14 cellular contexts compared by ENCODE assay signal in the genomic region with DNA sequence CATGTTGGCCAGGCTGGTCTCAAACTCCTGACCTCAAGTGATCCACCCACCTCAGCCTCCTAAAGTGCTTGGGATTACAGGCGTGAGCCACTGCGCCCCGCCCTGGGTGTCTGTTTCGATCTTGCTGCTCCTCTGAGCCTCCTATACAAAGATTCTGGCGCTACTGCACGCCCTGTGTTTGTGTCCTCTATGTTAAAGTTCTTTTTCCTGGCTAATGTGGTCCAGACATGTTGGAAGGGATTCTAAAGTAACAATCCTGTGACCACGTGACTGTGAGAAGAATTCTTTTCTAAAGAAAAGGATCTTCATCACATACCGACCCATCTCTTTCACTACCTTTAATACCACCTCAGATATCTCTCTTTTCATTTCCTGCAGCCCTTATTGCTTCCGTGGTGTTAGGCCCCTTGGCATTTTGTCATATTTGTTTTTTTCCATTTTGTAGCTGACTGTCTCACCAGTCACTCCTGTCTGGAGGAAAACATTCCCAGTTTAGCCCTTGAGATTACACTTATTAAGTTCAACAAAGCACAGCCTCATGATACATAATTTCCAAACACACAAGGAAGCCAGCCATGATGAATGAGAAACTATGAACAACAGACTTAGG. TPM values are rescaled to one million over a fixed set of nuclear protein-coding genes. Genes with fewer than 3 reads are reported as not detected.
DNase-seq lines count a peak whose midpoint lies in the region; ATAC-seq and TF ChIP-seq lines count a peak whose summit lies in the region.
"Had no signal": no experiment of that assay in that cellular context is flagged by ENCODE, and none has a peak within 500 bp of the region (broad histone marks: within the 10 kb centered on the region; RNA-seq: fewer than 3 reads in every experiment).

No MANE protein-coding gene starts in this region.

- intact Hi-C loops in activated T-helper 1 cell treated with anti-CD3 and anti-CD28 coated beads, Interleukin-12 subunit alpha, Interleukin-12 subunit beta, Interleukin-2, Interleukin-4 antibody, amounts not matched to agents 30 ng/mL and 10 ng/mL and 1 ng/mL, durations not matched to agents 14 hours and 24 hours and 36 hours (cut with micrococcal nuclease): loop anchor here (10.0 kb wide), 1 partner anchor 519 kb away; no protein-coding TSS in a partner anchor

- DNase-seq in T-helper 1 cell (no peak), HEK293T (ENCODE audit: extremely low spot score) (no peak)
- no peak for DNase-seq in activated T-helper 1 cell treated with anti-CD3 and anti-CD28 coated beads, Interleukin-12 subunit alpha, Interleukin-12 subunit beta, Interleukin-2, Interleukin-4 antibody, amounts not matched to agents 30 ng/mL and 10 ng/mL and 1 ng/mL, durations not matched to agents 14 hours and 24 hours and 36 hours (ENCODE audit: low spot score)
- no peak for DNase-seq in stimulated activated naive CD8-positive, alpha-beta T cell treated with anti-CD3 and anti-CD28 coated beads, Interleukin-15, Interleukin-2, amounts not matched to agents 100 U/mL and 50 U/mL, for 24 hours
- DNase-seq: 8988T, KBM-7, SHP77 treated with DMSO at 0.1 percent for 48 hours, small intestine had no signal

- H3K27me3 Mint-ChIP-seq in T-helper 1 cell treated with Interleukin-12 subunit alpha and Interleukin-12 subunit beta and Interleukin-4 antibody, amounts not matched to agents 30 μg/mL and 1 μg/mL, for 36 hours (ENCODE audit: low read depth): peaks cover 3% of the 10 kb centered on the region
- H3K27me3 Mint-ChIP-seq in activated T-helper 1 cell treated with anti-CD3 and anti-CD28 coated beads, Interleukin-12 subunit alpha, Interleukin-12 subunit beta, Interleukin-2, Interleukin-4 antibody, amounts not matched to agents 30 ng/mL and 10 ng/mL and 1 ng/mL, durations not matched to agents 14 hours and 24 hours and 36 hours (ENCODE audit: insufficient read depth): no peaks in the 10 kb centered on the region

- peaks cover 6% of the 10 kb centered on the region for H3K36me3 Mint-ChIP-seq in T-helper 1 cell treated with Interleukin-12 subunit alpha and Interleukin-12 subunit beta and Interleukin-4 antibody, amounts not matched to agents 30 μg/mL and 1 μg/mL, for 36 hours (ENCODE audit: low read depth)
- H3K36me3 Mint-ChIP-seq in activated T-helper 1 cell treated with anti-CD3 and anti-CD28 coated beads, Interleukin-12 subunit alpha, Interleukin-12 subunit beta, Interleukin-2, Interleukin-4 antibody, amounts not matched to agents 30 ng/mL and 10 ng/mL and 1 ng/mL, durations not matched to agents 14 hours and 24 hours and 36 hours (ENCODE audit: low read depth): peaks cover 7% of the 10 kb centered on the region

- POLR2A ChIA-PET in HEK293T (lab: Yijun Ruan, JAX): interaction anchor here (0.6 kb wide), 1 partner anchor 205 kb away, joined by 3 read pairs; no protein-coding TSS in a partner anchor

- CTCF ChIA-PET in HEK293T (lab: Yijun Ruan, JAX): interaction anchor here (0.6 kb wide), 1 partner anchor 44 kb away, joined by 4 read pairs; no protein-coding TSS in a partner anchor

- H3K4me1 Mint-ChIP-seq in T-helper 1 cell treated with Interleukin-12 subunit alpha and Interleukin-12 subunit beta and Interleukin-4 antibody, amounts not matched to agents 30 μg/mL and 1 μg/mL, for 36 hours (ENCODE audit: low read depth): peaks cover 37% of the 10 kb centered on the region
- H3K4me1 Mint-ChIP-seq in activated T-helper 1 cell treated with anti-CD3 and anti-CD28 coated beads, Interleukin-12 subunit alpha, Interleukin-12 subunit beta, Interleukin-2, Interleukin-4 antibody, amounts not matched to agents 30 ng/mL and 10 ng/mL and 1 ng/mL, durations not matched to agents 14 hours and 24 hours and 36 hours (ENCODE audit: low read depth): peaks cover 47% of the 10 kb centered on the region

- peaks cover 5% of the 10 kb centered on the region for H3K9me3 Mint-ChIP-seq in T-helper 1 cell treated with Interleukin-12 subunit alpha and Interleukin-12 subunit beta and Interleukin-4 antibody, amounts not matched to agents 30 μg/mL and 1 μg/mL, for 36 hours
- peaks cover 9% of the 10 kb centered on the region for H3K9me3 Mint-ChIP-seq in activated T-helper 1 cell treated with anti-CD3 and anti-CD28 coated beads, Interleukin-12 subunit alpha, Interleukin-12 subunit beta, Interleukin-2, Interleukin-4 antibody, amounts not matched to agents 30 ng/mL and 10 ng/mL and 1 ng/mL, durations not matched to agents 14 hours and 24 hours and 36 hours

- H3K4me3 Mint-ChIP-seq in T-helper 1 cell treated with Interleukin-12 subunit alpha and Interleukin-12 subunit beta and Interleukin-4 antibody, amounts not matched to agents 30 μg/mL and 1 μg/mL, for 36 hours: no peak overlapping the region
- no peak overlapping the region for H3K4me3 Mint-ChIP-seq in activated T-helper 1 cell treated with anti-CD3 and anti-CD28 coated beads, Interleukin-12 subunit alpha, Interleukin-12 subunit beta, Interleukin-2, Interleukin-4 antibody, amounts not matched to agents 30 ng/mL and 10 ng/mL and 1 ng/mL, durations not matched to agents 14 hours and 24 hours and 36 hours

- peak; percentile 67 for ATAC-seq in esophagus mucosa
- peak; percentile 29 for ATAC-seq in stimulated activated naive CD8-positive, alpha-beta T cell treated with anti-CD3 and anti-CD28 coated beads, Interleukin-15, Interleukin-2, amounts not matched to agents 100 U/mL and 50 U/mL, for 24 hours
- ATAC-seq in GM18907 (IDR thresholded peaks at IDR 0.05; ENCODE audit: unreplicated experiment): no peak
- no peak for ATAC-seq in GM21367 (IDR thresholded peaks at IDR 0.05; ENCODE audit: unreplicated experiment)

- peak overlapping the region; percentile 23 for H3K27ac Mint-ChIP-seq in T-helper 1 cell treated with Interleukin-12 subunit alpha and Interleukin-12 subunit beta and Interleukin-4 antibody, amounts not matched to agents 30 μg/mL and 1 μg/mL, for 36 hours
- H3K27ac Mint-ChIP-seq in activated T-helper 1 cell treated with anti-CD3 and anti-CD28 coated beads, Interleukin-12 subunit alpha, Interleukin-12 subunit beta, Interleukin-2, Interleukin-4 antibody, amounts not matched to agents 30 ng/mL and 10 ng/mL and 1 ng/mL, durations not matched to agents 14 hours and 24 hours and 36 hours: peak overlapping the region; percentile 62

TF ChIP-seq in HEK293T, 16 proteins besides CTCF, POLR2A, EP300 and RAD21:
- TF ChIP-seq SUZ12 (IDR thresholded peaks at IDR 0.05): no peak

RNA-seq across cellular contexts. Expression of gene ENO1, which starts 27.2 kb away (rescaled TPM):
- total RNA-seq in activated T-helper 1 cell treated with anti-CD3 and anti-CD28 coated beads, Interleukin-12 subunit alpha, Interleukin-12 subunit beta, Interleukin-2, Interleukin-4 antibody, amounts not matched to agents 30 ng/mL and 10 ng/mL and 1 ng/mL, durations not matched to agents 14 hours and 24 hours and 36 hours: 3,370 and 3,388 TPM in 2 replicates
- total RNA-seq in esophagus mucosa: 1,388 TPM

RNA-seq across cellular contexts. Expression of gene CA6, which starts 40.0 kb away (rescaled TPM):
- total RNA-seq in activated T-helper 1 cell treated with anti-CD3 and anti-CD28 coated beads, Interleukin-12 subunit alpha, Interleukin-12 subunit beta, Interleukin-2, Interleukin-4 antibody, amounts not matched to agents 30 ng/mL and 10 ng/mL and 1 ng/mL, durations not matched to agents 14 hours and 24 hours and 36 hours: 2.2 and 2.6 TPM in 2 replicates
- not detected for total RNA-seq in esophagus mucosa
- total RNA-seq: cerebellum, mucosa of gallbladder had no signal

Comparison
In these comparisons a context has a peak if more than half of its experiments do, and no peak if none do; other contexts are left out.
1. ATAC-seq: peak in esophagus mucosa (single experiment) and stimulated activated naive CD8-positive, alpha-beta T cell treated with anti-CD3 and anti-CD28 coated beads, Interleukin-15, Interleukin-2, amounts not matched to agents 100 U/mL and 50 U/mL, for 24 hours (single experiment); none in GM18907 (single experiment) and GM21367 (single experiment).